ENCODE assay signal across 9 cellular contexts in the genomic region with DNA sequence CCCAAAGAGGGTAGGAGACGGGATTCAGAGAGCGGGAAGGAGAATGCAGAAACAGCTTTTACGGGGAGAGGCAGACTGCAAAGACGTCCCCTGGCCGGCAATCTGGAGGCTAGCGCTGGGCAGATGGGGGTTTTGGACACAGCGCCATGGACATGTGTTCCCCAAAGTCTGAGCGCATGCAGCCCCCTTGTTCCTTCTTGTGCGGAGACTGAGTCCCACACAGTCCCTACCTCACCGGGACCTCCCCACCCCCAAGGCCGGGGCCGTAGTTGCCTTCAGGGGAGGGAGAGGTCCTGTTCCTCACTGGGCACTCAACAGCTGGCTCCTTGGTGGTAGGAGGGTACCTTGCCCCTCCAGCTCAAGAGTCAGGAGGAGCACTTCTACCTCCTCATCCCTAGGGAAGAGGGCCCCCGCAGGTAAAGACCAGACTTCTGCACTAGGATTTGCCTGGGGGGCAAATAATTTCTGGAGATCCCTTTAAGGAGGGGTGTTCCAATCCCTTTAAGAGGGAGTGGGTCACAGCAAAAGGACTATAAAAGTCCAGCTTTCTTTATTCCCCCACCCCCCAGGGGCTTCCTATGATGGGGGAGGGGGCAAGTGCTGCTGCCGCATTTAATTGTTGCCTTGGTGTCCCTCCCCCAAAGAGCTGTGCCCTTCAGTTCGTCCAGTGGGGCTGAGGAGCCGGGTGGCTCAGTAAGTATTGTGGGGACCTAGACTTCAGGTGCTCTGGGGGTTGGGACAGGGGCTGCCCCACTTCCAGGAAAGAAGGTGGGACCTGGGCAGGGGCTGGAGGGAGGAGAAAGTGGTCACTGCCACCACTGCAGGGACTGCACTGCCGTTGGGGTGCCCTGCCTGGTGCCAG. TPM values are rescaled to one million over a fixed set of nuclear protein-coding genes. Genes with fewer than 3 reads are reported as not detected.
DNase-seq lines count a peak whose midpoint lies in the region; TF ChIP-seq lines count a peak whose summit lies in the region.
"Had no signal": no experiment of that assay in that cellular context is flagged by ENCODE, and none has a peak within 500 bp of the region (broad histone marks: within the 10 kb centered on the region; RNA-seq: fewer than 3 reads in every experiment).

No MANE protein-coding gene starts in this region.

- H3K9me3 Mint-ChIP-seq in activated naive CD4-positive, alpha-beta T cell treated with anti-CD3 and anti-CD28 coated beads, Interleukin-2, amount 50 U/mL, for 24 hours = no peaks in the 10 kb centered on the region

- peaks cover 0 to 5% (median 0%) of the 10 kb centered on the region in 3 donors for H3K36me3 ChIP-seq in tibial nerve
- H3K36me3 ChIP-seq: brain microvascular endothelial cell had no signal

- H3K9me3 ChIP-seq in tibial nerve = no peaks in the 10 kb centered on the region

- H3K27ac Mint-ChIP-seq in activated naive CD4-positive, alpha-beta T cell treated with anti-CD3 and anti-CD28 coated beads, Interleukin-2, amount 50 U/mL, for 24 hours = peak overlapping the region; percentile 17

- H3K27me3 Mint-ChIP-seq in activated naive CD4-positive, alpha-beta T cell treated with anti-CD3 and anti-CD28 coated beads, Interleukin-2, amount 50 U/mL, for 24 hours = peaks cover 10% of the 10 kb centered on the region

- H3K27me3 ChIP-seq in tibial nerve = peaks cover 0 to 27% of the 10 kb centered on the region in 2 donors

- H3K4me1 ChIP-seq in tibial nerve = peaks cover 0 to 46% (median 25%) of the 10 kb centered on the region in 4 donors

- no peaks in the 10 kb centered on the region for H3K36me3 Mint-ChIP-seq in activated naive CD4-positive, alpha-beta T cell treated with anti-CD3 and anti-CD28 coated beads, Interleukin-2, amount 50 U/mL, for 24 hours

- TF ChIP-seq CTCF in fibroblast of mammary gland (conservative IDR thresholded peaks at IDR 0.05; ENCODE audit: control insufficient read depth, insufficient read depth, low read depth, low read length) (no peak), tibial nerve (IDR thresholded peaks at IDR 0.05) (no peak)

- no peak for TF ChIP-seq EP300 in tibial nerve (IDR thresholded peaks at IDR 0.05)

- H3K27ac ChIP-seq in tibial nerve = no peak overlapping the region
- H3K27ac ChIP-seq: brain microvascular endothelial cell had no signal

- DNase-seq in activated naive CD4-positive, alpha-beta T cell treated with anti-CD3 and anti-CD28 coated beads, Interleukin-2, amount 50 U/mL, for 16 hours = no peak
- no peak for DNase-seq in fibroblast of mammary gland (ENCODE audit: low read depth)
- no peak for DNase-seq in tibial nerve (ENCODE audit: low spot score in 2 of 2)
- DNase-seq in Kasumi-1 (lab: John Stamatoyannopoulos, UW) = no peak
- no peak for DNase-seq in DMS79 (lab: John Stamatoyannopoulos, UW)
- DNase-seq: brain microvascular endothelial cell; NCI-H510A treated with DMSO at 0.1 percent for 48 hours; stimulated activated CD4-positive, alpha-beta T cell treated with anti-CD3 and anti-CD28 coated beads, Interleukin-1b, Interleukin-23, amount 100 ng/mL, for 48 hours had no signal

- TF ChIP-seq POLR2A in tibial nerve (IDR thresholded peaks at IDR 0.05) = no peak

- H3K4me3 ChIP-seq in fibroblast of mammary gland (ENCODE audit: control insufficient read depth, low read depth, low read length) (peak overlapping the region; percentile 24), tibial nerve (peak overlapping the region in 3 of 4 donors; percentile 28 to 41 (median 39))

- WGBS in tibial nerve, 2 donors = 7 to 8% methylated on average over 15 to 17 of the region's 17 CpGs

- peak overlapping the region; percentile 58 for H3K4me3 Mint-ChIP-seq in activated naive CD4-positive, alpha-beta T cell treated with anti-CD3 and anti-CD28 coated beads, Interleukin-2, amount 50 U/mL, for 24 hours

- peaks cover 32% of the 10 kb centered on the region for H3K4me1 Mint-ChIP-seq in activated naive CD4-positive, alpha-beta T cell treated with anti-CD3 and anti-CD28 coated beads, Interleukin-2, amount 50 U/mL, for 24 hours

RNA-seq across cellular contexts. Expression of gene BAHD1, which starts 3.6 kb away (rescaled TPM):
- total RNA-seq in tibial nerve = 10 to 100 TPM; 12.3 to 25.5 (median 16.2) TPM

RNA-seq across cellular contexts. Expression of gene IVD, which starts 31.5 kb away (rescaled TPM):
- total RNA-seq in tibial nerve = 10 to 100 TPM; 62.8 to 88.6 (median 76.7) TPM

RNA-seq across cellular contexts. Expression of gene CHST14, which starts 33.7 kb away (rescaled TPM):
- total RNA-seq in tibial nerve = 10 to 100 TPM in 3 of 4 donors, 1 to 10 TPM in 1; 5.7 to 27.8 (median 15.4) TPM

RNA-seq across cellular contexts. Expression of gene KNSTRN, which starts 54.6 kb away (rescaled TPM):
- total RNA-seq in tibial nerve = 1 to 10 TPM; 3.3 to 7.1 (median 4.2) TPM
